13 cellular contexts compared by ENCODE assay signal in genomic region chr6:157556671-157557430, GRCh38.
DNase-seq lines count a peak whose midpoint lies in the region; ATAC-seq, FAIRE-seq and TF ChIP-seq lines count a peak whose summit lies in the region.
"Had no signal": no experiment of that assay in that cellular context is flagged by ENCODE, and none has a peak within 500 bp of the region (broad histone marks: within the 10 kb centered on the region; RNA-seq: fewer than 3 reads in every experiment).

No MANE protein-coding gene starts in this region.

- H3K9me3 ChIP-seq in body of pancreas (no peaks in the 10 kb centered on the region), neuronal stem cell (replicated peaks in 1 of 2; ENCODE audit: control insufficient read depth in 2 of 2, insufficient read depth in 1 of 2, low read depth in 1 of 2, low read length in 2 of 2) (no peaks in the 10 kb centered on the region), esophagus squamous epithelium (no peaks in the 10 kb centered on the region)
- H3K9me3 ChIP-seq: SJSA1, suprapubic skin had no signal

- H2BK5ac ChIP-seq in neuronal stem cell (ENCODE audit: low read length), result peak overlapping the region; percentile 78

- H3K27me3 ChIP-seq in body of pancreas (no peaks in the 10 kb centered on the region), neuronal stem cell (ENCODE audit: control insufficient read depth in 3 of 3, insufficient read depth in 3 of 3, low read depth in 1 of 3, low read length in 3 of 3) (no peaks in the 10 kb centered on the region), esophagus squamous epithelium (no peaks in the 10 kb centered on the region)
- H3K27me3 ChIP-seq: cardiac muscle cell, SJSA1, suprapubic skin had no signal

- no peak overlapping the region for H4K8ac ChIP-seq in neuronal stem cell (ENCODE audit: low read depth, low read length)

- no peak overlapping the region for H2AFZ ChIP-seq in neuronal stem cell (ENCODE audit: low read length)

- H3K14ac ChIP-seq in neuronal stem cell (ENCODE audit: low read length), result peak overlapping the region; percentile 65

- H3K36me3 ChIP-seq in body of pancreas (replicated peaks in 1 of 2; ENCODE audit: insufficient read depth in 1 of 2, low read depth in 2 of 2) (no peaks in the 10 kb centered on the region), neuronal stem cell (replicated peaks in 1 of 2; ENCODE audit: control insufficient read depth in 2 of 2, insufficient read depth in 2 of 2, low read length in 2 of 2) (no peaks in the 10 kb centered on the region), esophagus squamous epithelium (no peaks in the 10 kb centered on the region)
- H3K36me3 ChIP-seq: cardiac muscle cell, SJSA1, suprapubic skin had no signal

- no peak overlapping the region for H3K4ac ChIP-seq in neuronal stem cell (ENCODE audit: low read length)

- H2AK5ac ChIP-seq in neuronal stem cell (ENCODE audit: low read depth, low read length), result peak overlapping the region; percentile 6

- no peak overlapping the region for H4K91ac ChIP-seq in neuronal stem cell (ENCODE audit: low read depth, low read length, poor library complexity)

- no peak overlapping the region for H3K4me3 ChIP-seq in body of pancreas
- no peak overlapping the region for H3K4me3 ChIP-seq in neuronal stem cell (ENCODE audit: low read length in 2 of 2)
- no peak overlapping the region for H3K4me3 ChIP-seq in esophagus squamous epithelium
- H3K4me3 ChIP-seq: cardiac muscle cell, SJSA1, suprapubic skin had no signal

- intact Hi-C loops in body of pancreas (cut with DNase I), result no loop called here
- intact Hi-C loops in esophagus squamous epithelium (cut with DNase I), result no loop called here

- peak overlapping the region; percentile 63 for H2BK120ac ChIP-seq in neuronal stem cell (ENCODE audit: low read depth, low read length)

- H2BK15ac ChIP-seq in neuronal stem cell (ENCODE audit: low read length), result peak overlapping the region; percentile 29

- no peaks in the 10 kb centered on the region for H3K79me1 ChIP-seq in neuronal stem cell (ENCODE audit: low read depth, low read length)

- DNase-seq in GM18507 (ENCODE audit: extremely low spot score, insufficient read length, low read depth), result no peak
- peak; percentile 28 to 35 for DNase-seq in NCI-H187 (lab: John Stamatoyannopoulos, UW)
- DNase-seq in body of pancreas, result peak; percentile 58 to 81 (median 76)
- DNase-seq in neuronal stem cell (ENCODE audit: low spot score), result no peak
- no peak for DNase-seq in NCI-H2227 treated with DMSO at 0.1 percent for 48 hours (lab: John Stamatoyannopoulos, UW)
- no peak for DNase-seq in esophagus squamous epithelium (lab: John Stamatoyannopoulos, UW)
- DNase-seq in AML-193 (lab: John Stamatoyannopoulos, UW), result no peak
- DNase-seq: activated T-cell treated with anti-CD3 and anti-CD28 coated beads for 4 hours had no signal

- H2BK12ac ChIP-seq in neuronal stem cell (ENCODE audit: low read length), result no peak overlapping the region

- WGBS in body of pancreas, 2 donors, result 56 to 64% methylated on average over 13 to 21 of the region's 21 CpGs
- no CpG with 5 or more reads among the region's 21 CpGs for WGBS in neuronal stem cell (ENCODE audit: extremely low coverage in 2 of 2, insufficient read length in 2 of 2, insufficient replicate concordance in 1 of 2), 2 donors
- 43 to 60% methylated on average over 13 to 20 of the region's 21 CpGs for WGBS in esophagus squamous epithelium, 2 donors

- ATAC-seq in body of pancreas (peak; percentile 86), HG02763 (IDR thresholded peaks at IDR 0.05; ENCODE audit: unreplicated experiment) (no peak)

- no peak overlapping the region for H3K4me2 ChIP-seq in neuronal stem cell (ENCODE audit: insufficient read depth, low read length, poor library complexity, severe bottlenecking)

- H3K4me1 ChIP-seq in body of pancreas (peaks cover 21% of the 10 kb centered on the region), neuronal stem cell (ENCODE audit: control insufficient read depth in 2 of 2, insufficient read depth in 1 of 2, low read depth in 1 of 2, low read length in 2 of 2) (peaks cover 16 to 32% of the 10 kb centered on the region in 2 donors), esophagus squamous epithelium (peaks cover 0 to 23% (median 11%) of the 10 kb centered on the region in 3 donors)
- H3K4me1 ChIP-seq: SJSA1, suprapubic skin had no signal

- H3K18ac ChIP-seq in neuronal stem cell (ENCODE audit: low read length), result peak overlapping the region; percentile 84

- H3K27ac ChIP-seq in body of pancreas (peak overlapping the region in 2 of 4 donors; percentile 2 to 29), neuronal stem cell (replicated peaks; ENCODE audit: low read length) (peak overlapping the region; percentile 29), esophagus squamous epithelium (peak overlapping the region in 1 of 4 donors; percentile 13)
- H3K27ac ChIP-seq: cardiac muscle cell, SJSA1, suprapubic skin had no signal

- FAIRE-seq in GM18507 (lab: Jason Lieb, UNC), result peak; percentile 33
- FAIRE-seq: G401.6 had no signal

- TF ChIP-seq POLR2A in body of pancreas (IDR thresholded peaks at IDR 0.05), result no peak
- no peak for TF ChIP-seq POLR2A in esophagus squamous epithelium (IDR thresholded peaks at IDR 0.05)

- no peak overlapping the region for H3K9ac ChIP-seq in neuronal stem cell (ENCODE audit: low read depth, low read length, poor library complexity)

- no peak overlapping the region for H3K23ac ChIP-seq in neuronal stem cell (ENCODE audit: low read depth, low read length, poor library complexity)

- TF ChIP-seq CTCF in body of pancreas (IDR thresholded peaks at IDR 0.05), result peak in 4 of 7 experiments; percentile 13 to 32 (median 16)
- TF ChIP-seq CTCF in esophagus squamous epithelium (IDR thresholded peaks at IDR 0.05), result no peak

Comparison
In these comparisons a context has a peak if more than half of its experiments do, and no peak if none do; other contexts are left out.
1. DNase-seq: peak in NCI-H187 (2 of 2) and body of pancreas (4 of 4); none in GM18507 (single experiment), neuronal stem cell (single experiment), NCI-H2227 treated with DMSO at 0.1 percent for 48 hours (single experiment), esophagus squamous epithelium (single experiment) and AML-193 (0 of 2).
2. CTCF ChIP-seq: peak in body of pancreas (4 of 7); none in esophagus squamous epithelium (0 of 6).